8 cellular contexts compared by ENCODE assay signal in genomic region chr2:135960598-135961551, GRCh38. TPM values are rescaled to one million over a fixed set of nuclear protein-coding genes. Genes with fewer than 3 reads are reported as not detected.
DNase-seq lines count a peak whose midpoint lies in the region; ATAC-seq and TF ChIP-seq lines count a peak whose summit lies in the region.

No MANE protein-coding gene starts in this region.

- TF ChIP-seq CTCF in SK-N-SH (IDR thresholded peaks at IDR 0.05) (no peak), stomach (IDR thresholded peaks at IDR 0.05) (no peak), testis (IDR thresholded peaks at IDR 0.05) (no peak)

- H3K9me3 ChIP-seq in SK-N-SH: no peaks in the 10 kb centered on the region
- H3K9me3 ChIP-seq in stomach: no peaks in the 10 kb centered on the region
- no peaks in the 10 kb centered on the region for H3K9me3 ChIP-seq in testis

- no peak overlapping the region for H3K4me2 ChIP-seq in SK-N-SH

- H3K27me3 ChIP-seq in SK-N-SH (ENCODE audit: insufficient read depth) (no peaks in the 10 kb centered on the region), stomach (no peaks in the 10 kb centered on the region), testis (no peaks in the 10 kb centered on the region)

- peaks cover 51% of the 10 kb centered on the region for H3K4me1 Mint-ChIP-seq in activated T-cell treated with anti-CD3 and anti-CD28 coated beads, Interleukin-2, amount 50 U/mL, for 4 hours (ENCODE audit: low read depth)

- CTCF ChIA-PET in SK-N-SH (lab: Yijun Ruan, JAX): interaction anchor here (0.6 to 0.9 kb wide), 3 partner anchors 53 to 258 kb away, joined by 3 read pairs; no protein-coding TSS in a partner anchor

- TF ChIP-seq POLR2A in stomach (IDR thresholded peaks at IDR 0.05) (no peak), testis (IDR thresholded peaks at IDR 0.05) (no peak)

- H3K9me3 Mint-ChIP-seq in activated T-cell treated with anti-CD3 and anti-CD28 coated beads, Interleukin-2, amount 50 U/mL, for 4 hours: no peaks in the 10 kb centered on the region

- peaks cover 4% of the 10 kb centered on the region; the same call in 1 of the 2 replicates for H4K20me1 ChIP-seq in SK-N-SH (ENCODE audit: insufficient read depth)

- H3K79me2 ChIP-seq in SK-N-SH (ENCODE audit: insufficient read depth): peaks cover 47% of the 10 kb centered on the region

- peaks cover 11 to 22% of the 10 kb centered on the region in 2 experiments for H3K36me3 ChIP-seq in SK-N-SH (replicated peaks in 1 of 2; ENCODE audit: control insufficient read depth in 1 of 2, insufficient read depth in 2 of 2, low read length in 1 of 2)
- peaks cover 0 to 14% (median 11%) of the 10 kb centered on the region in 4 donors for H3K36me3 ChIP-seq in stomach
- H3K36me3 ChIP-seq in testis (ENCODE audit: low read depth, missing control alignments): no peaks in the 10 kb centered on the region

- H3F3A ChIP-seq in SK-N-SH (replicated peaks; ENCODE audit: insufficient read depth): peaks cover 9% of the 10 kb centered on the region

- H2AFZ ChIP-seq in SK-N-SH (ENCODE audit: low read depth): no peak overlapping the region

- H3K9me2 ChIP-seq in SK-N-SH: no peaks in the 10 kb centered on the region

- whole genome bisulfite sequencing in SK-N-SH (ENCODE audit: low lambda C conversion rate): 69% methylated on average over 5 of the region's 5 CpGs
- WGBS in stomach, 5 donors: 53 to 64% (median 61%) methylated on average over 5 of the region's 5 CpGs
- WGBS in testis, 2 donors: 68 to 76% methylated on average over 5 of the region's 5 CpGs

- peaks cover 13 to 17% of the 10 kb centered on the region in 2 experiments for H3K4me1 ChIP-seq in SK-N-SH (ENCODE audit: control insufficient read depth in 1 of 2, insufficient read depth in 2 of 2, low read depth in 1 of 2, low read length in 1 of 2)
- peaks cover 0 to 48% (median 22%) of the 10 kb centered on the region in 4 donors for H3K4me1 ChIP-seq in stomach
- peaks cover 7% of the 10 kb centered on the region for H3K4me1 ChIP-seq in testis

- H3K27ac ChIP-seq in SK-N-SH (ENCODE audit: low read depth in 2 of 2, low read length in 1 of 2) (peak overlapping the region; percentile 42 to 82), stomach (peak overlapping the region in 4 of 5 donors; percentile 17 to 62 (median 30)), testis (no peak overlapping the region)

- TF ChIP-seq RAD21 in SK-N-SH (IDR thresholded peaks at IDR 0.05; ENCODE audit: low read length): no peak

- intact Hi-C loops in stomach (cut with DNase I; ENCODE audit: low total_unique reads) (no loop called here), testis (cut with DNase I; ENCODE audit: low total_unique reads) (no loop called here)

- peaks cover 27% of the 10 kb centered on the region for H3K36me3 Mint-ChIP-seq in activated T-cell treated with anti-CD3 and anti-CD28 coated beads, Interleukin-2, amount 50 U/mL, for 4 hours (ENCODE audit: insufficient read depth)

- H3K4me3 Mint-ChIP-seq in activated T-cell treated with anti-CD3 and anti-CD28 coated beads, Interleukin-2, amount 50 U/mL, for 4 hours: peak overlapping the region; percentile 7

- no peaks in the 10 kb centered on the region for H3K27me3 Mint-ChIP-seq in activated T-cell treated with anti-CD3 and anti-CD28 coated beads, Interleukin-2, amount 50 U/mL, for 4 hours (ENCODE audit: low read depth)

- POLR2A ChIA-PET in SK-N-SH (lab: Yijun Ruan, JAX): interaction anchor here (1.0 kb wide), 1 partner anchor 25 kb away, joined by 3 read pairs; the partner anchor contains the start of gene DARS1

- ATAC-seq in activated T-cell treated with anti-CD3 and anti-CD28 coated beads, Interleukin-2, amount 50 U/mL, for 4 hours: peak; percentile 76 to 82
- no peak for ATAC-seq in GM21381 (IDR thresholded peaks at IDR 0.05; ENCODE audit: unreplicated experiment)

- no peak for DNase-seq in activated T-cell treated with anti-CD3 and anti-CD28 coated beads, Interleukin-2, amount 50 U/mL, for 4 hours
- no peak for DNase-seq in activated T-cell treated with anti-CD3 and anti-CD28 coated beads, Interleukin-2, amount 50 U/mL, for 48 hours
- DNase-seq in SK-N-SH (peak; percentile 33), fibroblast of peridontal ligament (ENCODE audit: extremely low read depth) (peak; percentile 61), stomach (no peak), HT-29 (ENCODE audit: low spot score) (no peak), testis (no peak)

- H3K9ac ChIP-seq in SK-N-SH: no peak overlapping the region

- TF ChIP-seq EP300 in SK-N-SH (IDR thresholded peaks at IDR 0.05; ENCODE audit: borderline replicate concordance in 1 of 2, low read depth in 1 of 2, low read length in 1 of 2) (0 out of 4 replicates have a peak, but pooled peaks of 1 of the 2 experiments have one; percentile 19), stomach (IDR thresholded peaks at IDR 0.05) (no peak)

- H3K4me3 ChIP-seq in SK-N-SH (ENCODE audit: low read depth in 2 of 2, low read length in 1 of 2) (no peak overlapping the region), stomach (no peak overlapping the region), testis (no peak overlapping the region)

TF ChIP-seq in SK-N-SH, 30 proteins besides CTCF, POLR2A, EP300 and RAD21:
- TF ChIP-seq GATA2 (CRISPR knock-in tag; IDR thresholded peaks at IDR 0.05): peak; percentile 56
- peak; percentile 57; the same call in 1 of the 2 replicates for TF ChIP-seq MXI1 (IDR thresholded peaks at IDR 0.05; ENCODE audit: low read depth, low read length)
- no peak for TF ChIP-seq FOXM1 (IDR thresholded peaks at IDR 0.05; ENCODE audit: low read depth)

RNA-seq across cellular contexts. Expression of gene DARS1, which starts 24.6 kb away (rescaled TPM):
- 100 to 1,000 TPM in 2 of 3 donors, 10 to 100 TPM in 1; 97.8 to 107 (median 103) TPM for total RNA-seq in activated T-cell treated with anti-CD3 and anti-CD28 coated beads, Interleukin-2, amount 50 U/mL, for 4 hours
- polyA plus RNA-seq in SK-N-SH (2012; rRNA removed): 52.2 and 68.8 TPM in 2 replicates
- polyA plus RNA-seq in SK-N-SH (2012; cell fraction: cytosol; rRNA removed): 75.8 and 92.7 TPM in 2 replicates
- 17.9 and 49.5 TPM in 2 replicates for polyA plus RNA-seq in SK-N-SH (2012; cell fraction: nucleus; rRNA removed)
- total RNA-seq in stomach: 100 to 1,000 TPM in 3 of 5 donors, 10 to 100 TPM in 2; 39.1 to 244 (median 106) TPM
- polyA plus RNA-seq in stomach: 10 to 100 TPM; 48.1 to 63.2 (median 60.9) TPM
- 20.5 and 29.6 TPM in 2 replicates for total RNA-seq in HT-29 (2014; rRNA removed; shearing (Covaris generic))
- 10 to 100 TPM; 39.5 to 45.7 TPM for total RNA-seq in testis
- polyA plus RNA-seq in testis (ENCODE audit: insufficient read depth, low read depth, low replicate concordance): 32.3 TPM

Comparison
In these comparisons a context has a peak if more than half of its experiments do, and no peak if none do; other contexts are left out.
1. DNase-seq: peak in SK-N-SH (single experiment) and fibroblast of peridontal ligament (single experiment); none in activated T-cell treated with anti-CD3 and anti-CD28 coated beads, Interleukin-2, amount 50 U/mL, for 4 hours (single experiment), activated T-cell treated with anti-CD3 and anti-CD28 coated beads, Interleukin-2, amount 50 U/mL, for 48 hours (0 of 2), stomach (single experiment), HT-29 (single experiment) and testis (single experiment).
2. H3K27ac ChIP-seq: peak in SK-N-SH (2 of 2) and stomach (4 of 5); none in testis (0 of 2).